Comparison of ENCODE assay signal across 31 cellular contexts in genomic region chr5:175672976-175673648, GRCh38. TPM values are rescaled to one million over a fixed set of nuclear protein-coding genes. Genes with fewer than 3 reads are reported as not detected.
"Had no signal": no experiment of that assay in that cellular context is flagged by ENCODE, and none has a peak within 500 bp of the region (broad histone marks: within the 10 kb centered on the region; RNA-seq: fewer than 3 reads in every experiment).

No MANE protein-coding gene starts in this region.

- H3K4me1 Mint-ChIP-seq: activated B cell treated with CpG ODN at 0.5 μM for 24 hours, immature natural killer cell had no signal

- H3K9me3 ChIP-seq: ascending aorta, colonic mucosa, left ventricle myocardium inferior, sigmoid colon, transverse colon, vagina had no signal

- H3K27ac ChIP-seq: ascending aorta, brain microvascular endothelial cell, colonic mucosa, hepatocyte, left ventricle myocardium inferior, sigmoid colon, transverse colon, vagina had no signal

- H3K27me3 ChIP-seq: ascending aorta, brain microvascular endothelial cell, colonic mucosa, hepatocyte, sigmoid colon, transverse colon, vagina had no signal

- DNase-seq: activated B cell treated with CpG ODN at 0.5 μM for 24 hours; activated CD4-positive, alpha-beta T cell treated with anti-CD3 and anti-CD28 coated beads for 36 hours; activated CD4-positive, alpha-beta T cell treated with anti-CD3 and anti-CD28 coated beads, Interleukin-2, amount 50 U/mL, for 4 hours; activated CD8-positive, alpha-beta memory T cell treated with anti-CD3 and anti-CD28 coated beads, Interleukin-2, amount 50 U/mL, for 48 hours; activated gamma-delta T cell; activated T-cell treated with anti-CD3 and anti-CD28 coated beads, Interleukin-2, amount 50 U/mL, for 48 hours; brain microvascular endothelial cell; colonic mucosa; dorsolateral prefrontal cortex; effector memory CD8-positive, alpha-beta T cell; glutamatergic neuron; immature natural killer cell; left ventricle myocardium inferior; retina; sigmoid colon; stimulated activated CD4-positive, alpha-beta T cell treated with anti-CD3 and anti-CD28 coated beads, Interleukin-2, amount 100 ng/mL, for 48 hours; stimulated activated CD8-positive, alpha-beta memory T cell treated with anti-CD3 and anti-CD28 coated beads, Interleukin-4, amount 100 ng/mL, for 48 hours; stimulated activated naive B cell treated with anti-CD40 and anti-IgM and Interleukin-4, amounts not matched to agents 10 μg/mL and 1 μg/mL and 100 μg/mL, for 72 hours; T-helper 1 cell; T1000; transverse colon had no signal

- H3K27ac Mint-ChIP-seq: activated B cell treated with CpG ODN at 0.5 μM for 24 hours; activated CD4-positive, alpha-beta T cell treated with anti-CD3 and anti-CD28 coated beads for 36 hours; effector memory CD8-positive, alpha-beta T cell; immature natural killer cell; progenitor cell of endocrine pancreas; stimulated activated naive B cell treated with anti-CD40 and anti-IgM and Interleukin-4, amounts not matched to agents 10 μg/mL and 1 μg/mL and 100 μg/mL, for 72 hours had no signal

- H3K36me3 ChIP-seq: ascending aorta, brain microvascular endothelial cell, colonic mucosa, left ventricle myocardium inferior, sigmoid colon, transverse colon, vagina had no signal

- H3K4me3 ChIP-seq: ascending aorta, colonic mucosa, dorsolateral prefrontal cortex, hepatocyte, left ventricle myocardium inferior, sigmoid colon, smooth muscle cell, transverse colon, vagina had no signal

- H3K36me3 Mint-ChIP-seq: activated naive CD4-positive, alpha-beta T cell treated with anti-CD3 and anti-CD28 coated beads, Interleukin-2, amount 50 U/mL, for 72 hours; immature natural killer cell; stimulated activated naive B cell treated with anti-CD40 and anti-IgM and Interleukin-4, amounts not matched to agents 10 μg/mL and 1 μg/mL and 100 μg/mL, for 72 hours had no signal

- H3K4me1 ChIP-seq: ascending aorta, colonic mucosa, sigmoid colon, transverse colon, vagina had no signal

- H3K9me3 Mint-ChIP-seq: activated B cell treated with CpG ODN at 0.5 μM for 24 hours; activated naive CD4-positive, alpha-beta T cell treated with anti-CD3 and anti-CD28 coated beads, Interleukin-2, amount 50 U/mL, for 72 hours; effector memory CD8-positive, alpha-beta T cell; immature natural killer cell; neural crest cell; stimulated activated naive B cell treated with anti-CD40 and anti-IgM and Interleukin-4, amounts not matched to agents 10 μg/mL and 1 μg/mL and 100 μg/mL, for 72 hours had no signal

- H3K4me3 Mint-ChIP-seq: activated B cell treated with CpG ODN at 0.5 μM for 24 hours; activated CD4-positive, alpha-beta T cell treated with anti-CD3 and anti-CD28 coated beads for 36 hours; effector memory CD8-positive, alpha-beta T cell; immature natural killer cell; neural crest cell; stimulated activated naive B cell treated with anti-CD40 and anti-IgM and Interleukin-4, amounts not matched to agents 10 μg/mL and 1 μg/mL and 100 μg/mL, for 72 hours had no signal

- ATAC-seq: activated CD4-positive, alpha-beta T cell treated with anti-CD3 and anti-CD28 coated beads for 36 hours; activated naive CD4-positive, alpha-beta T cell treated with anti-CD3 and anti-CD28 coated beads, Interleukin-2, amount 50 U/mL, for 72 hours; effector memory CD8-positive, alpha-beta T cell; esophagus mucosa; stimulated activated naive B cell treated with anti-CD40 and anti-IgM and Interleukin-4, amounts not matched to agents 10 μg/mL and 1 μg/mL and 100 μg/mL, for 72 hours had no signal

- H3K27me3 Mint-ChIP-seq: activated CD4-positive, alpha-beta T cell treated with anti-CD3 and anti-CD28 coated beads for 36 hours had no signal

RNA-seq across cellular contexts. Expression of gene HRH2, which starts 15.2 kb away (rescaled TPM):
- total RNA-seq: activated B cell treated with CpG ODN at 0.5 μM for 24 hours, endothelial cell of umbilical vein, myocyte had no signal
- polyA plus RNA-seq: endothelial cell of umbilical vein had no signal
